8 cellular contexts compared by ENCODE assay signal in genomic region chr1:159177273-159177907, GRCh38. TPM values are rescaled to one million over a fixed set of nuclear protein-coding genes. Genes with fewer than 3 reads are reported as not detected.
DNase-seq lines count a peak whose midpoint lies in the region; ATAC-seq, FAIRE-seq and TF ChIP-seq lines count a peak whose summit lies in the region.

No MANE protein-coding gene starts in this region.

- H3K27me3 ChIP-seq in hepatocyte: peaks cover 31% of the 10 kb centered on the region

- H3K4me2 ChIP-seq in hepatocyte: no peak overlapping the region

- H3K27ac Mint-ChIP-seq in Calu3 (ENCODE audit: unreplicated experiment) (no peak overlapping the region), activated B cell treated with CpG ODN at 0.5 μM for 24 hours (no peak overlapping the region)

- intact Hi-C loops in Calu3 (cut with micrococcal nuclease; ENCODE audit: unreplicated experiment): no loop called here
- intact Hi-C loops in activated B cell treated with CpG ODN at 0.5 μM for 24 hours (cut with micrococcal nuclease): no loop called here

- no peaks in the 10 kb centered on the region for H3K4me1 ChIP-seq in hepatocyte (ENCODE audit: insufficient read depth)

- peaks cover 81% of the 10 kb centered on the region for H3K27me3 Mint-ChIP-seq in Calu3 (ENCODE audit: unreplicated experiment)
- H3K27me3 Mint-ChIP-seq in activated B cell treated with CpG ODN at 0.5 μM for 24 hours: peaks cover 18% of the 10 kb centered on the region

- no peaks in the 10 kb centered on the region for H3K36me3 ChIP-seq in hepatocyte (replicated peaks; ENCODE audit: insufficient read depth, low read depth)

- H3K9me3 ChIP-seq in hepatocyte (ENCODE audit: low read depth): no peaks in the 10 kb centered on the region

- H3K27ac ChIP-seq in hepatocyte: no peak overlapping the region

- no peaks in the 10 kb centered on the region for H3K79me2 ChIP-seq in hepatocyte

- H3K4me1 Mint-ChIP-seq in Calu3 (ENCODE audit: low read depth, unreplicated experiment): no peaks in the 10 kb centered on the region
- H3K4me1 Mint-ChIP-seq in activated B cell treated with CpG ODN at 0.5 μM for 24 hours: peaks cover 12% of the 10 kb centered on the region

- no peaks in the 10 kb centered on the region for H3K9me3 Mint-ChIP-seq in Calu3 (ENCODE audit: low read depth, unreplicated experiment)
- H3K9me3 Mint-ChIP-seq in activated B cell treated with CpG ODN at 0.5 μM for 24 hours: no peaks in the 10 kb centered on the region

- H2AFZ ChIP-seq in hepatocyte: no peak overlapping the region

- POLR2A ChIA-PET in activated B cell treated with CpG ODN at 0.5 μM for 24 hours (lab: Charles Lee): no interaction called here

- H3K36me3 Mint-ChIP-seq in Calu3 (ENCODE audit: insufficient read depth, unreplicated experiment): no peaks in the 10 kb centered on the region
- H3K36me3 Mint-ChIP-seq in activated B cell treated with CpG ODN at 0.5 μM for 24 hours (ENCODE audit: low read depth): peaks cover 5% of the 10 kb centered on the region

- no peak for FAIRE-seq in HTR-8/SVneo (lab: Jason Lieb, UNC)

- CTCF ChIA-PET in Calu3 (lab: Charles Lee) (no interaction called here), activated B cell treated with CpG ODN at 0.5 μM for 24 hours (lab: Charles Lee) (no interaction called here)

- ATAC-seq in activated B cell treated with CpG ODN at 0.5 μM for 24 hours (ENCODE audit: low read depth): peak; percentile 40

- peak; percentile 65 for DNase-seq in Calu3
- DNase-seq in HTR-8/SVneo (ENCODE audit: insufficient read length, low spot score): peak; percentile 48
- no peak for DNase-seq in activated B cell treated with CpG ODN at 0.5 μM for 24 hours
- peak; percentile 89 for DNase-seq in hepatocyte (ENCODE audit: low spot score)
- DNase-seq in activated effector memory CD4-positive, alpha-beta T cell treated with anti-CD3 and anti-CD28 coated beads, Interleukin-2, amount 50 U/mL, for 16 hours: no peak
- DNase-seq in amygdala (lab: John Stamatoyannopoulos, UW): no peak
- DNase-seq in NK-92 treated with Interleukin-12 subunit alpha and Interleukin-12 subunit beta, amount 100 ng/mL, for 24 hours (lab: John Stamatoyannopoulos, UW): no peak
- no peak for DNase-seq in activated CD8-positive, alpha-beta memory T cell treated with anti-CD3 and anti-CD28 coated beads, Interleukin-2, amount 50 U/mL, for 4 hours

- H3K4me3 Mint-ChIP-seq in Calu3 (ENCODE audit: low read depth, unreplicated experiment): no peak overlapping the region
- no peak overlapping the region for H3K4me3 Mint-ChIP-seq in activated B cell treated with CpG ODN at 0.5 μM for 24 hours

- H3K4me3 ChIP-seq in hepatocyte: no peak overlapping the region

- no peaks in the 10 kb centered on the region for H4K20me1 ChIP-seq in hepatocyte (ENCODE audit: insufficient read depth, poor library complexity, severe bottlenecking)

- no TSS peak for BruUV-seq in Calu3 (replicated peaks; lab: Mats Ljungman, UMichigan)

- H3K9me2 ChIP-seq in hepatocyte (replicated peaks; ENCODE audit: insufficient read depth): no peaks in the 10 kb centered on the region

- WGBS in hepatocyte (ENCODE audit: low lambda C conversion rate, missing lambda C conversion rate): 5% methylated on average over 3 of the region's 3 CpGs

- TF ChIP-seq CTCF in Calu3 (IDR thresholded peaks at IDR 0.05; ENCODE audit: unreplicated experiment): no peak
- no peak for TF ChIP-seq CTCF in activated B cell treated with CpG ODN at 0.5 μM for 24 hours (IDR thresholded peaks at IDR 0.05)
- no peak for TF ChIP-seq CTCF in hepatocyte (IDR thresholded peaks at IDR 0.05; ENCODE audit: poor library complexity)

RNA-seq across cellular contexts. Expression of gene CADM3, which starts 6.0 kb away (rescaled TPM):
- not detected in 2 replicates for total RNA-seq in Calu3 (2022)
- total RNA-seq in activated B cell treated with CpG ODN at 0.5 μM for 24 hours: 0.37 and 0.84 TPM in 2 replicates
- total RNA-seq in hepatocyte: 0.36 and 0.37 TPM in 2 replicates
- polyA plus RNA-seq in hepatocyte: 0.69 and 0.77 TPM in 2 replicates

RNA-seq across cellular contexts. Expression of gene ACKR1, which starts 27.3 kb away (rescaled TPM):
- total RNA-seq in Calu3 (2022): not detected in 2 replicates
- total RNA-seq in activated B cell treated with CpG ODN at 0.5 μM for 24 hours: 0.18 TPM in 1 of 2 replicates, not detected in the other
- total RNA-seq in hepatocyte: not detected in 2 replicates
- polyA plus RNA-seq in hepatocyte: not detected in 2 replicates

Comparison
In these comparisons a context has a peak if more than half of its experiments do, and no peak if none do; other contexts are left out.
1. DNase-seq: peak in Calu3 (single experiment), HTR-8/SVneo (single experiment) and hepatocyte (single experiment); none in activated B cell treated with CpG ODN at 0.5 μM for 24 hours (single experiment), activated effector memory CD4-positive, alpha-beta T cell treated with anti-CD3 and anti-CD28 coated beads, Interleukin-2, amount 50 U/mL, for 16 hours (single experiment), amygdala (0 of 56), NK-92 treated with Interleukin-12 subunit alpha and Interleukin-12 subunit beta, amount 100 ng/mL, for 24 hours (single experiment) and activated CD8-positive, alpha-beta memory T cell treated with anti-CD3 and anti-CD28 coated beads, Interleukin-2, amount 50 U/mL, for 4 hours (single experiment).